26 cellular contexts compared by ENCODE assay signal in the genomic region with DNA sequence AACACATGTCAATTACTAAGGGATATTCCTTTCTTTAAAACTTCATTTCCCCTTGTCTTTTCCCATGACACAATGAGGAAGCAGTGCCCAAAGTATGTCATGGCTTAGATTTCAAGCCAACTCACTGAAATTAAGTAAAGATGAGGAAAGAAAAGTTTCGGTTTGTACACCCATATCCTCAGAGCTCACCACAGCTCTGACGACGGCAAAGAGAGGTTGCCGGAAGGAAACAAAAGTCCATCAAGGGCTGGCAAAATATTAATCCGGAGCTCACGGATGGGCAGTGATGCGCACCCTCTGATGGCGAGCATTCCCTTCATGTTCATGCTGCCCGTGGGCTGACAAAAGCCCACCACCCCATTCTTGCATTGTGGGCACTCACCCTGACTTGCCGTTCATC.
"Had no signal": no experiment of that assay in that cellular context is flagged by ENCODE, and none has a peak within 500 bp of the region (broad histone marks: within the 10 kb centered on the region; RNA-seq: fewer than 3 reads in every experiment).

No MANE protein-coding gene starts in this region.

- H3K36me3 Mint-ChIP-seq: memory B cell; neural progenitor cell; stimulated activated naive B cell treated with anti-CD40 and anti-IgM and Interleukin-4, amounts not matched to agents 10 μg/mL and 1 μg/mL and 100 μg/mL, for 72 hours had no signal

- H3K9me3 ChIP-seq: colonic mucosa, esophagus muscularis mucosa, gastroesophageal sphincter, prostate gland, spleen, transverse colon, upper lobe of right lung, uterus had no signal

- ATAC-seq: foreskin keratinocyte; gastroesophageal sphincter; left lobe of liver; natural killer cell treated with Interleukin-12 subunit alpha and Interleukin-12 subunit beta and Interleukin-15 and Interleukin-18, amount 100 ng/mL, for 72 hours; right cardiac atrium; stimulated activated naive B cell treated with anti-CD40 and anti-IgM and Interleukin-4, amounts not matched to agents 10 μg/mL and 1 μg/mL and 100 μg/mL, for 72 hours; upper lobe of right lung had no signal

- H3K27ac ChIP-seq: epithelial cell of prostate, esophagus muscularis mucosa, foreskin keratinocyte, gastroesophageal sphincter, neural progenitor cell, prostate gland, skin epidermis, spleen, upper lobe of right lung, uterus had no signal

- DNase-seq: colonic mucosa; effector CD8-positive, alpha-beta T cell; endodermal cell; foreskin keratinocyte; glutamatergic neuron; kidney glomerular epithelial cell; nucleus accumbens; right cardiac atrium; spleen; stimulated activated naive B cell treated with anti-CD40 and anti-IgM and Interleukin-4, amounts not matched to agents 10 μg/mL and 1 μg/mL and 100 μg/mL, for 72 hours; transverse colon; upper lobe of right lung; uterus had no signal

- H3K27ac Mint-ChIP-seq: dendritic cell treated with granulocyte-macrophage colony-stimulating factor and Interleukin-4, amounts not matched to agents 40 ng/mL and 50 ng/mL, for 4 days; endodermal cell; memory B cell; natural killer cell treated with Interleukin-12 subunit alpha and Interleukin-12 subunit beta and Interleukin-15 and Interleukin-18, amount 100 ng/mL, for 72 hours; neural progenitor cell; stimulated activated naive B cell treated with anti-CD40 and anti-IgM and Interleukin-4, amounts not matched to agents 10 μg/mL and 1 μg/mL and 100 μg/mL, for 72 hours; stimulated activated naive CD8-positive, alpha-beta T cell treated with anti-CD3 and anti-CD28 coated beads, Interleukin-15, Interleukin-2, amounts not matched to agents 100 ng/mL and 50 ng/mL, for 24 hours had no signal

- H3K4me1 Mint-ChIP-seq: central memory CD8-positive, alpha-beta T cell; memory B cell; stimulated activated naive B cell treated with anti-CD40 and anti-IgM and Interleukin-4, amounts not matched to agents 10 μg/mL and 1 μg/mL and 100 μg/mL, for 72 hours had no signal

- H3K4me3 Mint-ChIP-seq: central memory CD8-positive, alpha-beta T cell; dendritic cell treated with granulocyte-macrophage colony-stimulating factor and Interleukin-4, amounts not matched to agents 40 ng/mL and 50 ng/mL, for 4 days; endodermal cell; memory B cell; natural killer cell treated with Interleukin-12 subunit alpha and Interleukin-12 subunit beta and Interleukin-15 and Interleukin-18, amount 100 ng/mL, for 72 hours; neural progenitor cell; stimulated activated naive B cell treated with anti-CD40 and anti-IgM and Interleukin-4, amounts not matched to agents 10 μg/mL and 1 μg/mL and 100 μg/mL, for 72 hours; stimulated activated naive CD8-positive, alpha-beta T cell treated with anti-CD3 and anti-CD28 coated beads, Interleukin-15, Interleukin-2, amounts not matched to agents 100 ng/mL and 50 ng/mL, for 24 hours had no signal

- H3K4me1 ChIP-seq: colonic mucosa, foreskin keratinocyte, prostate gland, spleen, upper lobe of right lung, uterus had no signal

- H3K9me3 Mint-ChIP-seq: dendritic cell treated with granulocyte-macrophage colony-stimulating factor and Interleukin-4, amounts not matched to agents 40 ng/mL and 50 ng/mL, for 4 days; endodermal cell; neural progenitor cell had no signal

- H3K4me3 ChIP-seq: colonic mucosa, esophagus muscularis mucosa, gastroesophageal sphincter, lung, neural progenitor cell, prostate gland, skin epidermis, spleen, transverse colon, upper lobe of right lung, uterus had no signal

- H3K36me3 ChIP-seq: colonic mucosa, esophagus muscularis mucosa, gastroesophageal sphincter, neural progenitor cell, prostate gland, spleen, transverse colon, upper lobe of right lung, uterus had no signal

- H3K9ac ChIP-seq: neural progenitor cell had no signal
